14 cellular contexts compared by ENCODE assay signal in genomic region chr3:30672287-30672735, GRCh38.
DNase-seq lines count a peak whose midpoint lies in the region; ATAC-seq lines count a peak whose summit lies in the region.
"Had no signal": no experiment of that assay in that cellular context is flagged by ENCODE, and none has a peak within 500 bp of the region (broad histone marks: within the 10 kb centered on the region; RNA-seq: fewer than 3 reads in every experiment).

No MANE protein-coding gene starts in this region.

- H3K9me3 Mint-ChIP-seq in T-helper 2 cell treated with Interferon-gamma antibody and Interleukin-4, amounts not matched to agents 5 μg/mL and 100 μg/mL, for 36 hours, result peaks cover under 1% of the 10 kb centered on the region
- H3K9me3 Mint-ChIP-seq in T-cell, result no peaks in the 10 kb centered on the region

- peaks cover 81% of the 10 kb centered on the region for H3K4me1 Mint-ChIP-seq in T-helper 2 cell treated with Interferon-gamma antibody and Interleukin-4, amounts not matched to agents 5 μg/mL and 100 μg/mL, for 36 hours (ENCODE audit: low read depth)
- H3K4me1 Mint-ChIP-seq in T-cell, result peaks cover 96 to 100% (median 99%) of the 10 kb centered on the region in 3 donors

- H3K4me3 ChIP-seq in skeletal muscle tissue (ENCODE audit: low read length in 3 of 3), result no peak overlapping the region
- H3K4me3 ChIP-seq: HAP-1 had no signal

- H3K36me3 Mint-ChIP-seq in T-helper 2 cell treated with Interferon-gamma antibody and Interleukin-4, amounts not matched to agents 5 μg/mL and 100 μg/mL, for 36 hours (ENCODE audit: low read depth), result peaks cover 87% of the 10 kb centered on the region
- peaks cover 87% of the 10 kb centered on the region for H3K36me3 Mint-ChIP-seq in T-cell

- H3K27me3 ChIP-seq in skeletal muscle tissue (ENCODE audit: control insufficient read depth in 3 of 3, insufficient read depth in 3 of 3, low read length in 3 of 3), result no peaks in the 10 kb centered on the region

- ATAC-seq in T-cell (replicated peaks in 1 of 4), result peak in 2 of 4 experiments; percentile 7 to 24
- peak; percentile 11 for ATAC-seq in esophagus mucosa

- CTCF ChIA-PET in T-cell (lab: Charles Lee), result interaction anchor here in 1 of 2 donors (0.8 to 1.6 kb wide), 2 partner anchors 21 to 68 kb away, joined by 3 to 4 read pairs; no protein-coding TSS in a partner anchor

- no peaks in the 10 kb centered on the region for H3K9me3 ChIP-seq in skeletal muscle tissue (ENCODE audit: control insufficient read depth in 3 of 3, low read length in 3 of 3)
- H3K9me3 ChIP-seq: HAP-1 had no signal

- H3K4me3 Mint-ChIP-seq in T-helper 2 cell treated with Interferon-gamma antibody and Interleukin-4, amounts not matched to agents 5 μg/mL and 100 μg/mL, for 36 hours, result peak overlapping the region; percentile 62
- peak overlapping the region; percentile 44 to 62 (median 57) for H3K4me3 Mint-ChIP-seq in T-cell

- POLR2A ChIA-PET in T-cell (lab: Charles Lee), result interaction anchor here in 1 of 2 donors (0.6 kb wide), 1 partner anchor 72 kb away, joined by 6 read pairs; no protein-coding TSS in a partner anchor

- H3K27me3 Mint-ChIP-seq in T-helper 2 cell treated with Interferon-gamma antibody and Interleukin-4, amounts not matched to agents 5 μg/mL and 100 μg/mL, for 36 hours (ENCODE audit: low read depth), result no peaks in the 10 kb centered on the region
- no peaks in the 10 kb centered on the region for H3K27me3 Mint-ChIP-seq in T-cell

- no peak overlapping the region for H3K9ac ChIP-seq in skeletal muscle tissue (ENCODE audit: low read depth in 1 of 3, low read length in 3 of 3)

- DNase-seq in T-helper 2 cell treated with Interferon-gamma antibody and Interleukin-4, amounts not matched to agents 5 μg/mL and 100 μg/mL, for 36 hours (ENCODE audit: low spot score), result no peak
- DNase-seq in T-helper 2 cell (no peak), T-cell (no peak), HPDE6-E6E7 (ENCODE audit: extremely low spot score) (no peak), NCI-H1436 (lab: John Stamatoyannopoulos, UW) (no peak)
- DNase-seq in activated effector memory CD4-positive, alpha-beta T cell treated with anti-CD3 and anti-CD28 coated beads, Interleukin-2, amount 50 U/mL, for 16 hours, result no peak
- DNase-seq: 8988T; Kasumi-1; NCI-H1436 treated with DMSO at 0.1 percent for 48 hours; stimulated activated CD4-positive, alpha-beta T cell treated with anti-CD3 and anti-CD28 coated beads, Interleukin-2, amount 100 ng/mL, for 24 hours; WERI-Rb-1 had no signal

- peaks cover 0 to 17% (median 7%) of the 10 kb centered on the region in 3 donors for H3K4me1 ChIP-seq in skeletal muscle tissue (ENCODE audit: control insufficient read depth in 3 of 3, insufficient read depth in 3 of 3, low read length in 3 of 3)

- peaks cover 19 to 49% (median 29%) of the 10 kb centered on the region in 3 donors for H3K36me3 ChIP-seq in skeletal muscle tissue (ENCODE audit: control insufficient read depth in 3 of 3, insufficient read depth in 3 of 3, low read length in 3 of 3)
- H3K36me3 ChIP-seq: WERI-Rb-1 had no signal

- peak overlapping the region; percentile 41 for H3K27ac Mint-ChIP-seq in T-helper 2 cell treated with Interferon-gamma antibody and Interleukin-4, amounts not matched to agents 5 μg/mL and 100 μg/mL, for 36 hours
- peak overlapping the region; percentile 84 to 95 for H3K27ac Mint-ChIP-seq in T-cell

- peak overlapping the region; percentile 43 for H3K27ac ChIP-seq in skeletal muscle tissue (ENCODE audit: low read depth, low read length)
- H3K27ac ChIP-seq: WERI-Rb-1 had no signal
